13 cellular contexts compared by ENCODE assay signal in genomic region chr11:46666516-46666915, GRCh38. TPM values are rescaled to one million over a fixed set of nuclear protein-coding genes. Genes with fewer than 3 reads are reported as not detected.
DNase-seq lines count a peak whose midpoint lies in the region; ATAC-seq and TF ChIP-seq lines count a peak whose summit lies in the region.
"Had no signal": no experiment of that assay in that cellular context is flagged by ENCODE, and none has a peak within 500 bp of the region (broad histone marks: within the 10 kb centered on the region; RNA-seq: fewer than 3 reads in every experiment).

No MANE protein-coding gene starts in this region.

- H3K4me1 ChIP-seq in vagina: peaks cover 21% of the 10 kb centered on the region

- TF ChIP-seq POLR2A in vagina (IDR thresholded peaks at IDR 0.05): no peak

- no peaks in the 10 kb centered on the region for H3K9me3 ChIP-seq in vagina

- no peak for TF ChIP-seq CTCF in omental fat pad (IDR thresholded peaks at IDR 0.05)
- no peak for TF ChIP-seq CTCF in vagina (IDR thresholded peaks at IDR 0.05)

- H3K27ac ChIP-seq in vagina: peak overlapping the region; percentile 78

- H3K27me3 ChIP-seq in vagina: no peaks in the 10 kb centered on the region

- no peak overlapping the region for H3K4me3 ChIP-seq in vagina

- ATAC-seq in Right ventricle myocardium inferior: peak; percentile 76
- peak; percentile 82 for ATAC-seq in omental fat pad (ENCODE audit: low FRiP score)
- no peak for ATAC-seq in GM18861 (IDR thresholded peaks at IDR 0.05; ENCODE audit: unreplicated experiment)
- no peak for ATAC-seq in HG02623 (IDR thresholded peaks at IDR 0.05; ENCODE audit: unreplicated experiment)

- intact Hi-C loops in Right ventricle myocardium inferior (cut with DNase I) (no loop called here), cardiac septum (cut with DNase I) (no loop called here), vagina (cut with DNase I) (no loop called here)

- DNase-seq in Right ventricle myocardium inferior (ENCODE audit: missing footprints) (no peak), cardiac septum (ENCODE audit: low spot score) (no peak), fibroblast of peridontal ligament (ENCODE audit: extremely low read depth) (peak; percentile 41), omental fat pad (ENCODE audit: low spot score) (no peak), vagina (ENCODE audit: extremely low spot score in 2 of 2) (no peak), HCEC 1CT (no peak)
- DNase-seq: activated CD4-positive, CD25-positive, alpha-beta regulatory T cell treated with anti-CD3 and anti-CD28 coated beads, Interleukin-2, amount 50 U/mL, for 72 hours; naive B cell; NCI-H345; trophoblast cell had no signal

- peaks cover 3 to 76% of the 10 kb centered on the region in 2 donors for H3K36me3 ChIP-seq in vagina

RNA-seq across cellular contexts. Expression of gene ARHGAP1, which starts 33.9 kb away (rescaled TPM):
- total RNA-seq in Right ventricle myocardium inferior: 68.4 TPM
- 152 TPM for total RNA-seq in cardiac septum
- total RNA-seq in omental fat pad: 10 to 100 TPM; 34.6 to 69.2 (median 42.6) TPM
- total RNA-seq in vagina: 80.3 TPM

RNA-seq across cellular contexts. Expression of gene ZNF408, which starts 34.3 kb away (rescaled TPM):
- total RNA-seq in Right ventricle myocardium inferior (6.0 TPM), cardiac septum (6.7 TPM), omental fat pad (10 to 100 TPM in 1 of 4 donors, 1 to 10 TPM in 3; 4.3 to 12.2 (median 7.9) TPM), vagina (12.5 TPM)

RNA-seq across cellular contexts. Expression of gene ATG13, which starts 49.2 kb away (rescaled TPM):
- total RNA-seq in Right ventricle myocardium inferior (39.4 TPM), cardiac septum (43.4 TPM), omental fat pad (100 to 1,000 TPM in 1 of 4 donors, 10 to 100 TPM in 3; 73.7 to 137 (median 83.3) TPM), vagina (39.0 TPM)

RNA-seq across cellular contexts. Expression of gene HARBI1, which starts 49.5 kb away (rescaled TPM):
- total RNA-seq in Right ventricle myocardium inferior (3.5 TPM), cardiac septum (2.9 TPM), omental fat pad (1 to 10 TPM; 1.4 to 4.0 (median 2.7) TPM), vagina (1.5 TPM)

RNA-seq across cellular contexts. Expression of gene F2, which starts 52.5 kb away (rescaled TPM):
- total RNA-seq in Right ventricle myocardium inferior (not detected), cardiac septum (not detected), omental fat pad (not detected), vagina (not detected)
- total RNA-seq: kidney epithelial cell had no signal

Comparison
In these comparisons a context has a peak if more than half of its experiments do, and no peak if none do; other contexts are left out.
1. ATAC-seq: peak in Right ventricle myocardium inferior (single experiment) and omental fat pad (single experiment); none in GM18861 (single experiment) and HG02623 (single experiment).